Comparison of ENCODE assay signal across 21 cellular contexts in genomic region chr17:19755392-19755791, GRCh38. TPM values are rescaled to one million over a fixed set of nuclear protein-coding genes. Genes with fewer than 3 reads are reported as not detected.
DNase-seq lines count a peak whose midpoint lies in the region; ATAC-seq, FAIRE-seq and TF ChIP-seq lines count a peak whose summit lies in the region.
"Had no signal": no experiment of that assay in that cellular context is flagged by ENCODE, and none has a peak within 500 bp of the region (broad histone marks: within the 10 kb centered on the region; RNA-seq: fewer than 3 reads in every experiment).

No MANE protein-coding gene starts in this region.

- no peak for DNase-seq in GM06990 (ENCODE audit: extremely low read depth, insufficient read length)
- DNase-seq in HTR-8/SVneo (ENCODE audit: insufficient read length, low spot score): no peak
- DNase-seq in activated naive CD8-positive, alpha-beta T cell treated with anti-CD3 and anti-CD28 coated beads, Interleukin-2, amount 50 U/mL, for 24 hours: no peak
- DNase-seq in osteoblast (ENCODE audit: insufficient read length, low spot score, missing footprints): peak; percentile 14
- DNase-seq in stimulated activated CD4-positive, alpha-beta T cell treated with anti-CD3 and anti-CD28 coated beads, Interleukin-1b, Interleukin-23, amount 100 ng/mL, for 48 hours: no peak
- DNase-seq in amygdala (lab: John Stamatoyannopoulos, UW): no peak
- DNase-seq in HFFc6: no peak
- DNase-seq in NK-92 (lab: John Stamatoyannopoulos, UW; ENCODE audit: unreplicated experiment): no peak
- DNase-seq: CD8-positive, alpha-beta T cell; DMS79 treated with DMSO at 0.1 percent for 48 hours; KG1; NCI-H1092; NCI-H1694; NCI-H345; NCI-H69; SIG-M5 had no signal

- no peak overlapping the region for H3K4me3 ChIP-seq in GM06990 (replicated peaks; ENCODE audit: low read depth, low read length)
- H3K4me3 ChIP-seq in osteoblast (ENCODE audit: insufficient read depth, low read length): no peak overlapping the region
- H3K4me3 ChIP-seq: HAP-1 had no signal

- H2AFZ ChIP-seq in osteoblast (ENCODE audit: low read length): no peak overlapping the region

- peak; percentile 16 for ATAC-seq in activated naive CD8-positive, alpha-beta T cell treated with anti-CD3 and anti-CD28 coated beads, Interleukin-2, amount 50 U/mL, for 24 hours
- ATAC-seq: CD8-positive, alpha-beta T cell had no signal

- H3K27me3 ChIP-seq in GM06990 (replicated peaks; ENCODE audit: control insufficient read depth, insufficient read depth, low read length) (no peaks in the 10 kb centered on the region), osteoblast (ENCODE audit: insufficient read depth, low read length) (no peaks in the 10 kb centered on the region)

- no peaks in the 10 kb centered on the region for H3K9me3 Mint-ChIP-seq in activated naive CD8-positive, alpha-beta T cell treated with anti-CD3 and anti-CD28 coated beads, Interleukin-2, amount 50 U/mL, for 24 hours
- H3K9me3 Mint-ChIP-seq in HFFc6: no peaks in the 10 kb centered on the region
- H3K9me3 Mint-ChIP-seq: CD8-positive, alpha-beta T cell had no signal

- peaks cover 17% of the 10 kb centered on the region for H3K27me3 Mint-ChIP-seq in activated naive CD8-positive, alpha-beta T cell treated with anti-CD3 and anti-CD28 coated beads, Interleukin-2, amount 50 U/mL, for 24 hours
- H3K27me3 Mint-ChIP-seq in HFFc6 (ENCODE audit: insufficient read depth): peaks cover 2% of the 10 kb centered on the region

- peak; percentile 21 for TF ChIP-seq CTCF in GM06990 (IDR thresholded peaks at IDR 0.05; ENCODE audit: insufficient read depth, low read length, poor library complexity, severe bottlenecking)
- TF ChIP-seq CTCF in osteoblast (IDR thresholded peaks at IDR 0.05; ENCODE audit: extremely low read depth, low read depth, low read length): no peak
- no peak for TF ChIP-seq CTCF in HFFc6 (IDR thresholded peaks at IDR 0.05)

- H4K20me1 ChIP-seq in osteoblast (ENCODE audit: insufficient read depth, low read length): no peaks in the 10 kb centered on the region

- H3K27ac Mint-ChIP-seq in activated naive CD8-positive, alpha-beta T cell treated with anti-CD3 and anti-CD28 coated beads, Interleukin-2, amount 50 U/mL, for 24 hours: peak overlapping the region; percentile 37
- no peak overlapping the region for H3K27ac Mint-ChIP-seq in HFFc6
- H3K27ac Mint-ChIP-seq: CD8-positive, alpha-beta T cell had no signal

- no peaks in the 10 kb centered on the region for H3K36me3 Mint-ChIP-seq in activated naive CD8-positive, alpha-beta T cell treated with anti-CD3 and anti-CD28 coated beads, Interleukin-2, amount 50 U/mL, for 24 hours (ENCODE audit: low read depth)
- no peaks in the 10 kb centered on the region for H3K36me3 Mint-ChIP-seq in HFFc6 (ENCODE audit: low read depth)
- H3K36me3 Mint-ChIP-seq: CD8-positive, alpha-beta T cell had no signal

- peak; percentile 71 for FAIRE-seq in HTR-8/SVneo (lab: Jason Lieb, UNC)
- FAIRE-seq: D721Med, G401.6 had no signal

- no peak overlapping the region for H3K4me3 Mint-ChIP-seq in activated naive CD8-positive, alpha-beta T cell treated with anti-CD3 and anti-CD28 coated beads, Interleukin-2, amount 50 U/mL, for 24 hours
- H3K4me3 Mint-ChIP-seq in HFFc6: no peak overlapping the region
- H3K4me3 Mint-ChIP-seq: CD8-positive, alpha-beta T cell had no signal

- H3K4me1 Mint-ChIP-seq in activated naive CD8-positive, alpha-beta T cell treated with anti-CD3 and anti-CD28 coated beads, Interleukin-2, amount 50 U/mL, for 24 hours: peaks cover 24% of the 10 kb centered on the region
- peaks cover 20% of the 10 kb centered on the region for H3K4me1 Mint-ChIP-seq in HFFc6 (ENCODE audit: low read depth)

- no peak overlapping the region for H3K4me2 ChIP-seq in osteoblast (ENCODE audit: insufficient read depth, low read length)

- no peaks in the 10 kb centered on the region for H3K9me3 ChIP-seq in osteoblast (ENCODE audit: low read depth, low read length)
- H3K9me3 ChIP-seq: HAP-1 had no signal

- H3K79me2 ChIP-seq in osteoblast (ENCODE audit: insufficient read depth, low read length): no peaks in the 10 kb centered on the region

- no peak overlapping the region for H3K27ac ChIP-seq in osteoblast (ENCODE audit: low read depth, low read length)
- H3K27ac ChIP-seq: HL-60 had no signal

- no peaks in the 10 kb centered on the region for H3K36me3 ChIP-seq in GM06990 (ENCODE audit: control insufficient read depth, insufficient read depth, low read length)
- H3K36me3 ChIP-seq in osteoblast (ENCODE audit: insufficient read depth, low read length): no peaks in the 10 kb centered on the region
- H3K36me3 ChIP-seq: HAP-1 had no signal

- peaks cover 18% of the 10 kb centered on the region for H3K4me1 ChIP-seq in osteoblast (ENCODE audit: insufficient read depth, low read length)
- H3K4me1 ChIP-seq: HAP-1 had no signal

RNA-seq across cellular contexts. Expression of gene ALDH3A1, which starts 7.3 kb away (rescaled TPM):
- under 0.01 TPM in 1 of 2 replicates, not detected in the other for total RNA-seq in osteoblast
- under 1 TPM in 2 of 6 experiments, not detected in 4; 0.24 to 0.25 TPM for total RNA-seq in HFFc6 (2021; fragmentation: NEBNext Ultra II Directional; extraction: Animal tissue kit (Norgen Biotek cat#: 25700))
- total RNA-seq: CD8-positive, alpha-beta T cell; M059J had no signal

RNA-seq across cellular contexts. Expression of gene SLC47A2, which starts 39.0 kb away (rescaled TPM):
- total RNA-seq in osteoblast: not detected in 2 replicates
- not detected for total RNA-seq in HFFc6 (2021; fragmentation: NEBNext Ultra II Directional; extraction: Animal tissue kit (Norgen Biotek cat#: 25700))
- total RNA-seq: CD8-positive, alpha-beta T cell; M059J had no signal
